Comparison of ENCODE assay signal across 9 cellular contexts in genomic region chr12:53743277-53744129, GRCh38. TPM values are rescaled to one million over a fixed set of nuclear protein-coding genes. Genes with fewer than 3 reads are reported as not detected.
A peak's percentile ranks its signal among the peaks of the same experiment; 100 is the strongest.
DNase-seq lines count a peak whose midpoint lies in the region; ATAC-seq and TF ChIP-seq lines count a peak whose summit lies in the region.
"Had no signal": no experiment of that assay in that cellular context is flagged by ENCODE, and none has a peak within 500 bp of the region (broad histone marks: within the 10 kb centered on the region; RNA-seq: fewer than 3 reads in every experiment).

No MANE protein-coding gene starts in this region.

- H3K9ac ChIP-seq in SK-N-MC (ENCODE audit: insufficient read length) = peak overlapping the region; percentile 30
- H3K9ac ChIP-seq: BLaER1 had no signal

- H3K9me3 ChIP-seq in SK-N-MC (ENCODE audit: low read depth, low read length) (no peaks in the 10 kb centered on the region), heart right ventricle (no peaks in the 10 kb centered on the region)
- H3K9me3 ChIP-seq: BLaER1 had no signal

- TF ChIP-seq CTCF in LNCaP clone FGC (IDR thresholded peaks at IDR 0.05; ENCODE audit: control insufficient read depth, extremely low read depth, insufficient read depth) = peak; percentile 92
- peak; percentile 82 to 95 (median 92) for TF ChIP-seq CTCF in heart right ventricle (IDR thresholded peaks at IDR 0.05)
- TF ChIP-seq CTCF in retinal pigment epithelial cell (conservative IDR thresholded peaks at IDR 0.05; ENCODE audit: low read depth, low read length) = peak; percentile 95

- no peaks in the 10 kb centered on the region for H3K9me3 Mint-ChIP-seq in activated naive CD8-positive, alpha-beta T cell (ENCODE audit: low read depth)

- DNase-seq in NCI-H1436 (lab: John Stamatoyannopoulos, UW) (peak; percentile 46), NCI-H1436 treated with DMSO at 0.1 percent for 48 hours (lab: John Stamatoyannopoulos, UW) (no peak), LNCaP clone FGC (ENCODE audit: low read depth) (no peak), SK-N-MC (ENCODE audit: low read depth, low spot score) (no peak), heart right ventricle (peak; percentile 36 to 45), retinal pigment epithelial cell (ENCODE audit: low read depth) (no peak)

- H3K36me3 Mint-ChIP-seq in activated naive CD8-positive, alpha-beta T cell = no peaks in the 10 kb centered on the region

- H3K4me3 Mint-ChIP-seq in activated naive CD8-positive, alpha-beta T cell = peak overlapping the region; percentile 63

- ATAC-seq in heart right ventricle (peak; percentile 33 to 70 (median 52)), GM19328 (IDR thresholded peaks at IDR 0.05; ENCODE audit: unreplicated experiment) (no peak)

- peaks cover 45% of the 10 kb centered on the region for H3K27me3 Mint-ChIP-seq in activated naive CD8-positive, alpha-beta T cell

- H3K27ac Mint-ChIP-seq in activated naive CD8-positive, alpha-beta T cell = no peak overlapping the region

- H3K4me3 ChIP-seq in LNCaP clone FGC (ENCODE audit: low read depth, low read length) (no peak overlapping the region), SK-N-MC (0 out of 2 replicates have a peak overlapping the region, but pooled peaks have one; percentile 14), heart right ventricle (no peak overlapping the region), retinal pigment epithelial cell (ENCODE audit: low read length) (no peak overlapping the region)
- H3K4me3 ChIP-seq: BLaER1 had no signal

- 12 to 15% methylated on average over 15 of the region's 15 CpGs for WGBS in heart right ventricle, 2 donors

- H3K4me1 Mint-ChIP-seq in activated naive CD8-positive, alpha-beta T cell (ENCODE audit: low read depth) = peaks cover 20% of the 10 kb centered on the region

- peaks cover 6 to 31% (median 13%) of the 10 kb centered on the region in 9 donors for H3K4me1 ChIP-seq in heart right ventricle
- H3K4me1 ChIP-seq: BLaER1 had no signal

- H3K27me3 ChIP-seq in heart right ventricle = peaks cover 4 to 87% (median 69%) of the 10 kb centered on the region in 7 donors

- H3K36me3 ChIP-seq in SK-N-MC (ENCODE audit: insufficient read depth, low read length) = no peaks in the 10 kb centered on the region
- H3K36me3 ChIP-seq in heart right ventricle = no peaks in the 10 kb centered on the region
- H3K36me3 ChIP-seq: BLaER1 had no signal

- intact Hi-C loops in heart right ventricle (cut with DNase I) = loop anchor here in 9 of 10 donors (1.0 to 10.0 kb wide), 6 partner anchors 39 to 201 kb away; no protein-coding TSS in a partner anchor

- H3K27ac ChIP-seq in SK-N-MC (no peak overlapping the region), heart right ventricle (no peak overlapping the region)
- H3K27ac ChIP-seq: BLaER1 had no signal

RNA-seq across cellular contexts. Expression of gene CISTR, which starts 8.3 kb away (rescaled TPM):
- total RNA-seq in heart right ventricle = 1 to 10 TPM in 8 of 10 donors, under 1 TPM in 1, not detected in 1; 0.80 to 3.6 (median 2.9) TPM
- 1 to 10 TPM in 1 of 2 donors, under 1 TPM in 1; 0.16 to 1.7 TPM for polyA plus RNA-seq in heart right ventricle

RNA-seq across cellular contexts. Expression of gene CALCOCO1, which starts 16.3 kb away (rescaled TPM):
- total RNA-seq in heart right ventricle = 100 to 1,000 TPM; 183 to 264 (median 199) TPM
- polyA plus RNA-seq in heart right ventricle = 100 to 1,000 TPM; 105 to 128 TPM

Comparison
In these comparisons a context has a peak if more than half of its experiments do, and no peak if none do; other contexts are left out.
1. DNase-seq: peak in NCI-H1436 (single experiment) and heart right ventricle (2 of 2); none in NCI-H1436 treated with DMSO at 0.1 percent for 48 hours (single experiment), LNCaP clone FGC (single experiment), SK-N-MC (single experiment) and retinal pigment epithelial cell (single experiment).
2. Peak in every context shown above with its lines, with median percentiles within 50 percentile points of each other: CTCF ChIP-seq.